In genomic region chr2:4674007-4674406, GRCh38 we compare ENCODE assay signal across 18 cellular contexts.
A peak's percentile ranks its signal among the peaks of the same experiment; 100 is the strongest.
DNase-seq lines count a peak whose midpoint lies in the region; ATAC-seq and TF ChIP-seq lines count a peak whose summit lies in the region.
"Had no signal": no experiment of that assay in that cellular context is flagged by ENCODE, and none has a peak within 500 bp of the region (broad histone marks: within the 10 kb centered on the region; RNA-seq: fewer than 3 reads in every experiment).

No MANE protein-coding gene starts in this region.

- H3K36me3 Mint-ChIP-seq in activated naive CD4-positive, alpha-beta T cell treated with anti-CD3 and anti-CD28 coated beads for 36 hours (ENCODE audit: low read depth): no peaks in the 10 kb centered on the region
- H3K36me3 Mint-ChIP-seq in activated naive CD4-positive, alpha-beta T cell treated with anti-CD3 and anti-CD28 coated beads, Interleukin-2, amount 50 U/mL, for 72 hours: no peaks in the 10 kb centered on the region
- no peaks in the 10 kb centered on the region for H3K36me3 Mint-ChIP-seq in activated CD4-positive, alpha-beta T cell treated with anti-CD3 and anti-CD28 coated beads, Interleukin-2, amount 10 ng/mL, durations not matched to agents 7 days and 5 days (ENCODE audit: low read depth)

- POLR2A ChIA-PET in activated CD4-positive, alpha-beta T cell treated with anti-CD3 and anti-CD28 coated beads, Interleukin-2, amount 10 ng/mL, durations not matched to agents 7 days and 5 days (lab: Charles Lee): no interaction called here

- H3K36me3 ChIP-seq in upper lobe of right lung: no peaks in the 10 kb centered on the region
- no peaks in the 10 kb centered on the region for H3K36me3 ChIP-seq in MG63
- H3K36me3 ChIP-seq: BE2C, heart left ventricle, transverse colon had no signal

- H3K4me3 ChIP-seq in upper lobe of right lung (no peak overlapping the region), MG63 (no peak overlapping the region), lower leg skin (ENCODE audit: low read depth, poor library complexity, severe bottlenecking) (no peak overlapping the region)
- H3K4me3 ChIP-seq: coronary artery, heart left ventricle, transverse colon had no signal

- no peak for TF ChIP-seq POLR2A in lower leg skin (IDR thresholded peaks at IDR 0.05)

- H3K4me1 Mint-ChIP-seq in activated naive CD4-positive, alpha-beta T cell treated with anti-CD3 and anti-CD28 coated beads for 36 hours (ENCODE audit: low read depth): peaks cover 5% of the 10 kb centered on the region
- H3K4me1 Mint-ChIP-seq in activated CD4-positive, alpha-beta T cell treated with anti-CD3 and anti-CD28 coated beads, Interleukin-2, amount 10 ng/mL, durations not matched to agents 7 days and 5 days: peaks cover 5% of the 10 kb centered on the region

- peaks cover 3% of the 10 kb centered on the region for H3K9me3 Mint-ChIP-seq in activated naive CD4-positive, alpha-beta T cell treated with anti-CD3 and anti-CD28 coated beads for 36 hours
- H3K9me3 Mint-ChIP-seq in activated naive CD4-positive, alpha-beta T cell treated with anti-CD3 and anti-CD28 coated beads, Interleukin-2, amount 50 U/mL, for 72 hours: peaks cover 17 to 23% of the 10 kb centered on the region in 2 donors
- H3K9me3 Mint-ChIP-seq in activated CD4-positive, alpha-beta T cell treated with anti-CD3 and anti-CD28 coated beads, Interleukin-2, amount 10 ng/mL, durations not matched to agents 7 days and 5 days: peaks cover 4% of the 10 kb centered on the region

- H3K27me3 ChIP-seq in upper lobe of right lung: no peaks in the 10 kb centered on the region
- H3K27me3 ChIP-seq in MG63: no peaks in the 10 kb centered on the region
- H3K27me3 ChIP-seq: BE2C, heart left ventricle, transverse colon had no signal

- ATAC-seq in activated naive CD4-positive, alpha-beta T cell treated with anti-CD3 and anti-CD28 coated beads, Interleukin-2, amount 50 U/mL, for 72 hours: no peak
- peak; percentile 13 for ATAC-seq in upper lobe of right lung

- WGBS in lower leg skin, 2 donors: 78 to 87% methylated on average over 5 to 6 of the region's 6 CpGs

- H3K27me3 Mint-ChIP-seq in activated naive CD4-positive, alpha-beta T cell treated with anti-CD3 and anti-CD28 coated beads for 36 hours (ENCODE audit: low read depth): no peaks in the 10 kb centered on the region
- H3K27me3 Mint-ChIP-seq in activated CD4-positive, alpha-beta T cell treated with anti-CD3 and anti-CD28 coated beads, Interleukin-2, amount 10 ng/mL, durations not matched to agents 7 days and 5 days: no peaks in the 10 kb centered on the region

- H3K9me3 ChIP-seq in upper lobe of right lung: no peaks in the 10 kb centered on the region
- no peaks in the 10 kb centered on the region for H3K9me3 ChIP-seq in MG63
- H3K9me3 ChIP-seq: BE2C, heart left ventricle, transverse colon had no signal

- H3K27ac Mint-ChIP-seq in activated naive CD4-positive, alpha-beta T cell treated with anti-CD3 and anti-CD28 coated beads for 36 hours: no peak overlapping the region
- no peak overlapping the region for H3K27ac Mint-ChIP-seq in activated naive CD4-positive, alpha-beta T cell treated with anti-CD3 and anti-CD28 coated beads, Interleukin-2, amount 50 U/mL, for 72 hours
- no peak overlapping the region for H3K27ac Mint-ChIP-seq in activated CD4-positive, alpha-beta T cell treated with anti-CD3 and anti-CD28 coated beads, Interleukin-2, amount 10 ng/mL, durations not matched to agents 7 days and 5 days

- no peaks in the 10 kb centered on the region for H3K4me1 ChIP-seq in upper lobe of right lung
- H3K4me1 ChIP-seq: BE2C, heart left ventricle, transverse colon had no signal

- no peak overlapping the region for H3K27ac ChIP-seq in upper lobe of right lung
- H3K27ac ChIP-seq: coronary artery, heart left ventricle, SK-N-MC, transverse colon had no signal

- peak; percentile 30 for DNase-seq in activated naive CD4-positive, alpha-beta T cell treated with anti-CD3 and anti-CD28 coated beads for 36 hours
- DNase-seq in activated naive CD4-positive, alpha-beta T cell treated with anti-CD3 and anti-CD28 coated beads, Interleukin-2, amount 50 U/mL, for 72 hours (ENCODE audit: low spot score in 2 of 2): no peak
- DNase-seq in NCI-H146 treated with DMSO at 0.1 percent for 48 hours (lab: John Stamatoyannopoulos, UW; ENCODE audit: unreplicated experiment) (peak; percentile 57), upper lobe of right lung (no peak), MG63 (no peak), GM20000 (ENCODE audit: low spot score) (no peak), lower leg skin (ENCODE audit: low spot score in 2 of 2) (no peak)
- peak; percentile 8 for DNase-seq in activated CD4-positive, alpha-beta T cell treated with anti-CD3 and anti-CD28 coated beads, Interleukin-2, amount 10 ng/mL, durations not matched to agents 7 days and 5 days
- DNase-seq: anterior cingulate cortex, BE2C, EL, heart left ventricle, MV-4-11, NCI-H774, posterior cingulate gyrus, transverse colon had no signal

- no peak overlapping the region for H3K4me3 Mint-ChIP-seq in activated naive CD4-positive, alpha-beta T cell treated with anti-CD3 and anti-CD28 coated beads for 36 hours
- no peak overlapping the region for H3K4me3 Mint-ChIP-seq in activated CD4-positive, alpha-beta T cell treated with anti-CD3 and anti-CD28 coated beads, Interleukin-2, amount 10 ng/mL, durations not matched to agents 7 days and 5 days

- CTCF ChIA-PET in activated naive CD4-positive, alpha-beta T cell treated with anti-CD3 and anti-CD28 coated beads for 36 hours (lab: Charles Lee): no interaction called here
- CTCF ChIA-PET in activated CD4-positive, alpha-beta T cell treated with anti-CD3 and anti-CD28 coated beads, Interleukin-2, amount 10 ng/mL, durations not matched to agents 7 days and 5 days (lab: Charles Lee): no interaction called here

- no peak for TF ChIP-seq CTCF in upper lobe of right lung (IDR thresholded peaks at IDR 0.05)
- TF ChIP-seq CTCF in GM20000 (IDR thresholded peaks at IDR 0.05; ENCODE audit: extremely low read depth, missing control alignments): no peak
- no peak for TF ChIP-seq CTCF in lower leg skin (IDR thresholded peaks at IDR 0.05)

- intact Hi-C loops in activated naive CD4-positive, alpha-beta T cell treated with anti-CD3 and anti-CD28 coated beads for 36 hours (cut with micrococcal nuclease): no loop called here
- intact Hi-C loops in upper lobe of right lung (cut with DNase I) (no loop called here), lower leg skin (cut with DNase I; ENCODE audit: low total_unique reads) (no loop called here)

Comparison
In these comparisons a context has a peak if more than half of its experiments do, and no peak if none do; other contexts are left out.
1. DNase-seq: peak in activated naive CD4-positive, alpha-beta T cell treated with anti-CD3 and anti-CD28 coated beads for 36 hours (single experiment), NCI-H146 treated with DMSO at 0.1 percent for 48 hours (single experiment) and activated CD4-positive, alpha-beta T cell treated with anti-CD3 and anti-CD28 coated beads, Interleukin-2, amount 10 ng/mL, durations not matched to agents 7 days and 5 days (single experiment); none in activated naive CD4-positive, alpha-beta T cell treated with anti-CD3 and anti-CD28 coated beads, Interleukin-2, amount 50 U/mL, for 72 hours (0 of 2), upper lobe of right lung (single experiment), MG63 (single experiment), GM20000 (single experiment) and lower leg skin (0 of 2).